Comparison of ENCODE assay signal across 9 cellular contexts in genomic region chr5:179792612-179793469, GRCh38. TPM values are rescaled to one million over a fixed set of nuclear protein-coding genes. Genes with fewer than 3 reads are reported as not detected.
A peak's percentile ranks its signal among the peaks of the same experiment; 100 is the strongest.
DNase-seq lines count a peak whose midpoint lies in the region; ATAC-seq and TF ChIP-seq lines count a peak whose summit lies in the region.
"Had no signal": no experiment of that assay in that cellular context is flagged by ENCODE, and none has a peak within 500 bp of the region (broad histone marks: within the 10 kb centered on the region; RNA-seq: fewer than 3 reads in every experiment).

No MANE protein-coding gene starts in this region.

- peaks cover 3% of the 10 kb centered on the region; the same call in 1 of the 2 replicates for H3K27me3 ChIP-seq in HUES64 (ENCODE audit: insufficient read depth, low read length)
- no peaks in the 10 kb centered on the region for H3K27me3 ChIP-seq in left lung
- no peaks in the 10 kb centered on the region for H3K27me3 ChIP-seq in stomach

- no peak for TF ChIP-seq POLR2A in stomach (IDR thresholded peaks at IDR 0.05)

- DNase-seq in left lung (peak; percentile 68 to 84), stomach (no peak), NK-92 (lab: John Stamatoyannopoulos, UW; ENCODE audit: unreplicated experiment) (no peak), foreskin melanocyte (no peak)
- no peak for DNase-seq in stimulated activated CD4-positive, alpha-beta T cell treated with anti-CD3 and anti-CD28 coated beads, Interleukin-2, amount 100 ng/mL, for 48 hours
- DNase-seq: NCI-H1048 had no signal

- intact Hi-C loops in left lung (cut with DNase I) (no loop called here), stomach (cut with DNase I; ENCODE audit: low total_unique reads) (no loop called here)

- no peaks in the 10 kb centered on the region for H3K27me3 Mint-ChIP-seq in activated T-helper 17 cell treated with anti-CD3 and anti-CD28 coated beads, Interleukin-2, amount 50 U/mL, for 72 hours

- 0 out of 2 replicates have a peak overlapping the region, but pooled peaks have one; percentile 13 for H3K9ac ChIP-seq in HUES64 (ENCODE audit: low read depth, low read length)

- H3K9me3 Mint-ChIP-seq in activated T-helper 17 cell treated with anti-CD3 and anti-CD28 coated beads, Interleukin-2, amount 50 U/mL, for 72 hours, result no peaks in the 10 kb centered on the region

- TF ChIP-seq CTCF in left lung (IDR thresholded peaks at IDR 0.05), result no peak
- no peak for TF ChIP-seq CTCF in stomach (IDR thresholded peaks at IDR 0.05)

- 91% methylated on average over 24 of the region's 24 CpGs for WGBS in HUES64
- 72 to 82% (median 78%) methylated on average over 19 to 24 of the region's 24 CpGs for WGBS in stomach, 5 donors

- H3K36me3 Mint-ChIP-seq in activated T-helper 17 cell treated with anti-CD3 and anti-CD28 coated beads, Interleukin-2, amount 50 U/mL, for 72 hours (ENCODE audit: low read depth), result peaks cover 10% of the 10 kb centered on the region

- no peaks in the 10 kb centered on the region for H3K9me3 ChIP-seq in HUES64 (ENCODE audit: insufficient read depth, low read depth, low read length)
- no peaks in the 10 kb centered on the region for H3K9me3 ChIP-seq in left lung
- no peaks in the 10 kb centered on the region for H3K9me3 ChIP-seq in stomach

- no peak overlapping the region for H3K27ac ChIP-seq in HUES64 (ENCODE audit: low read depth, low read length)
- peak overlapping the region; percentile 83 for H3K27ac ChIP-seq in left lung
- peak overlapping the region; percentile 34 to 91 (median 80) for H3K27ac ChIP-seq in stomach

- H3K36me3 ChIP-seq in HUES64 (ENCODE audit: insufficient read depth, low read length), result peaks cover 2% of the 10 kb centered on the region; the same call in 1 of the 2 replicates
- H3K36me3 ChIP-seq in left lung, result peaks cover 0 to 10% of the 10 kb centered on the region in 2 donors
- H3K36me3 ChIP-seq in stomach, result peaks cover 8 to 13% (median 10%) of the 10 kb centered on the region in 4 donors

- no peak overlapping the region for H3K27ac Mint-ChIP-seq in activated T-helper 17 cell treated with anti-CD3 and anti-CD28 coated beads, Interleukin-2, amount 50 U/mL, for 72 hours

- H3K4me1 ChIP-seq in HUES64 (ENCODE audit: insufficient read depth, low read length) (peaks cover 5% of the 10 kb centered on the region), left lung (peaks cover 37 to 59% of the 10 kb centered on the region in 2 donors), stomach (peaks cover 38 to 61% (median 53%) of the 10 kb centered on the region in 4 donors)

- H3K4me3 ChIP-seq in HUES64 (ENCODE audit: low read length), result no peak overlapping the region
- H3K4me3 ChIP-seq in left lung, result no peak overlapping the region
- H3K4me3 ChIP-seq in stomach, result peak overlapping the region in 1 of 4 donors; percentile 75

- ATAC-seq in activated T-helper 17 cell treated with anti-CD3 and anti-CD28 coated beads, Interleukin-2, amount 50 U/mL, for 72 hours (replicated peaks), result no peak
- ATAC-seq in left lung (no peak), GM21360 (IDR thresholded peaks at IDR 0.05; ENCODE audit: unreplicated experiment) (no peak)

- H3K4me3 Mint-ChIP-seq in activated T-helper 17 cell treated with anti-CD3 and anti-CD28 coated beads, Interleukin-2, amount 50 U/mL, for 72 hours, result peak overlapping the region; percentile 59

- no peak for TF ChIP-seq EP300 in stomach (IDR thresholded peaks at IDR 0.05)

- peaks cover 17% of the 10 kb centered on the region for H3K4me1 Mint-ChIP-seq in activated T-helper 17 cell treated with anti-CD3 and anti-CD28 coated beads, Interleukin-2, amount 50 U/mL, for 72 hours

RNA-seq across cellular contexts. Expression of gene LTC4S, which starts 0.9 kb away (rescaled TPM):
- not detected for polyA plus RNA-seq in HUES64 (2013, experiment 1 of 2)
- polyA plus RNA-seq in HUES64 (2013, experiment 2 of 2), result 1.3 TPM
- total RNA-seq in activated T-helper 17 cell treated with anti-CD3 and anti-CD28 coated beads, Interleukin-2, amount 50 U/mL, for 72 hours, result 1 to 10 TPM; 1.3 to 1.4 TPM
- total RNA-seq in left lung (10 to 100 TPM; 16.4 to 19.6 TPM), stomach (10 to 100 TPM in 2 of 5 donors, 1 to 10 TPM in 2, not detected in 1; 5.0 to 21.0 (median 13.3) TPM)
- 1 to 10 TPM; 3.3 to 8.4 (median 8.2) TPM for polyA plus RNA-seq in stomach

RNA-seq across cellular contexts. Expression of gene MGAT4B, which starts 13.8 kb away (rescaled TPM):
- 54.7 TPM for polyA plus RNA-seq in HUES64 (2013, experiment 1 of 2)
- polyA plus RNA-seq in HUES64 (2013, experiment 2 of 2), result 64.0 TPM
- 10 to 100 TPM; 56.1 to 68.5 TPM for total RNA-seq in activated T-helper 17 cell treated with anti-CD3 and anti-CD28 coated beads, Interleukin-2, amount 50 U/mL, for 72 hours
- total RNA-seq in left lung (100 to 1,000 TPM; 142 to 191 TPM), stomach (100 to 1,000 TPM; 149 to 617 (median 206) TPM)
- 100 to 1,000 TPM in 2 of 3 donors, 10 to 100 TPM in 1; 85.0 to 115 (median 101) TPM for polyA plus RNA-seq in stomach

RNA-seq across cellular contexts. Expression of gene SQSTM1, which starts 27.9 kb away (rescaled TPM):
- 73.1 TPM for polyA plus RNA-seq in HUES64 (2013, experiment 1 of 2)
- polyA plus RNA-seq in HUES64 (2013, experiment 2 of 2), result 62.6 TPM
- 100 to 1,000 TPM; 130 to 188 TPM for total RNA-seq in activated T-helper 17 cell treated with anti-CD3 and anti-CD28 coated beads, Interleukin-2, amount 50 U/mL, for 72 hours
- total RNA-seq in left lung (100 to 1,000 TPM; 505 to 637 TPM), stomach (100 to 1,000 TPM; 163 to 693 (median 508) TPM)
- polyA plus RNA-seq in stomach, result 100 to 1,000 TPM; 166 to 251 (median 213) TPM

Comparison
In these comparisons a context has a peak if more than half of its experiments do, and no peak if none do; other contexts are left out.
1. DNase-seq: peak in left lung (2 of 2); none in stomach (single experiment), NK-92 (single experiment), foreskin melanocyte (single experiment) and stimulated activated CD4-positive, alpha-beta T cell treated with anti-CD3 and anti-CD28 coated beads, Interleukin-2, amount 100 ng/mL, for 48 hours (0 of 2).